In the genomic region with DNA sequence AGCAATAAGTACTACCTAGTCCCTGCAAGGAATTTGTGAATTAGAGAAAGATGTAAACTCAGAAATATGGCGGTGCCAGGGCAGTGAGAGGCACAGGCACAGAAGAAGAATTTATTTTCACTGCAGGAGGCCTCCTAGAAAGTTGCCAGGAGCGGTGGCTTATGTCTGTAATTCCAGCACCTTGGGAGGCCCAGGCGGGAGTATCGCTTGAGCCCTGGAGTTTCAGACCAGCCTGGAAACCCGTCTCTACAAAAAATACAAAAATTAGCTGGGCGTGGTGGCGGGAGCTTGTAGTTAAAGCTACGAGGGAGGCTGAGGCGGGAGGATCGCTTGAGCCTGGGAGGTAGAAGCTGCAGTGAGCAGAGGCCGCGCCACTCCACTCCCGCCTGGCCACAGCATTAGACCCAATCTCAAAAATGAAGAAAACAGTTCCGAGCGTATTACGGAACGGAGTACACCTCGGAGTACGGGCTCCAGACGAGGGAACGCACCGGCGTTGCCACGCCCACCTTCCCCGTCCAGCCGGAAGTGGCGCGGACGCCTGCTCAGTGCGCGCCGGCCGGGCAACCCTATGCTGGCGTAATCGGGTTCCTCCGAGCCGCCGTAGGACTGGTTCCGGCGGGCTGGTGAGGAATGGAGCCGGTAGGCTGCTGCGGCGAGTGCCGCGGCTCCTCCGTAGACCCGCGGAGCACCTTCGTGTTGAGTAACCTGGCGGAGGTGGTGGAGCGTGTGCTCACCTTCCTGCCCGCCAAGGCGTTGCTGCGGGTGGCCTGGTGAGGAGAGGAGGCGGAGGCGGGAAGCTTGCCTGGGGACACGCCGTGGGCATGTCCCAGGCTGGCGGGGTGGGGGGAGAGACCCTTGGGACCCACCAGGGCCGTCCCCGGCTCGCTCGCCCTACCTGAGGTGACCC, we compare ENCODE assay signal across 8 cellular contexts. TPM values are rescaled to one million over a fixed set of nuclear protein-coding genes. Genes with fewer than 3 reads are reported as not detected.
A peak's percentile ranks its signal among the peaks of the same experiment; 100 is the strongest.
DNase-seq lines count a peak whose midpoint lies in the region; ATAC-seq and TF ChIP-seq lines count a peak whose summit lies in the region.

Gene FBXO22, plus strand, starts transcription at position 548 of the 910 bp plus-strand sequence. Its CDS starts 86 bp downstream, at position 634.

- H3K27me3 ChIP-seq in duodenal mucosa (ENCODE audit: control insufficient read depth in 1 of 2, insufficient read depth in 2 of 2, low read length in 2 of 2), result no peaks in the 10 kb centered on the region

- DNase-seq in CD14-positive monocyte (ENCODE audit: low spot score) (peak; percentile 89), NCI-H748 treated with DMSO at 0.1 percent for 48 hours (lab: John Stamatoyannopoulos, UW) (peak; percentile 55), lower leg skin (ENCODE audit: low spot score in 2 of 2) (peak; percentile 84 to 97)
- DNase-seq in activated CD4-positive, alpha-beta memory T cell treated with anti-CD3 and anti-CD28 coated beads, Interleukin-2, amount 10 ng/mL, durations not matched to agents 7 days and 5 days, result peak; percentile 93
- peak; percentile 84 to 89 for DNase-seq in stimulated activated CD4-positive, alpha-beta T cell treated with anti-CD3 and anti-CD28 coated beads, Interleukin-4, amount 100 ng/mL, for 4 hours

- CTCF ChIA-PET in activated CD4-positive, alpha-beta memory T cell treated with anti-CD3 and anti-CD28 coated beads, Interleukin-2, amount 10 ng/mL, durations not matched to agents 7 days and 5 days (lab: Charles Lee), result interaction anchor here (0.7 to 1.9 kb wide), 5 partner anchors 9 to 94 kb away, joined by 3 to 6 read pairs (median 3); no protein-coding TSS in a partner anchor

- H3K27me3 Mint-ChIP-seq in CD14-positive monocyte (ENCODE audit: low read depth in 3 of 3), result peaks cover 0 to 3% (median 2%) of the 10 kb centered on the region in 3 donors
- no peaks in the 10 kb centered on the region for H3K27me3 Mint-ChIP-seq in activated CD4-positive, alpha-beta memory T cell treated with anti-CD3 and anti-CD28 coated beads, Interleukin-2, amount 10 ng/mL, durations not matched to agents 7 days and 5 days

- peak within 1 kb of the TSS; percentile 97 to 100 for H3K4me3 Mint-ChIP-seq in CD14-positive monocyte
- peak within 1 kb of the TSS; percentile 97 for H3K4me3 Mint-ChIP-seq in activated CD4-positive, alpha-beta memory T cell treated with anti-CD3 and anti-CD28 coated beads, Interleukin-2, amount 10 ng/mL, durations not matched to agents 7 days and 5 days

- H3K36me3 ChIP-seq in duodenal mucosa (ENCODE audit: control insufficient read depth in 1 of 2, insufficient read depth in 2 of 2, low read length in 2 of 2), result peaks cover 0 to 4% of the 10 kb centered on the region in 2 donors

- peak within 1 kb of the TSS; percentile 91 to 93 for H3K9ac ChIP-seq in duodenal mucosa (ENCODE audit: low read depth in 1 of 2, low read length in 2 of 2)

- peaks cover 0 to 2% (median 0%) of the 10 kb centered on the region in 7 donors for H3K9me3 Mint-ChIP-seq in CD14-positive monocyte
- H3K9me3 Mint-ChIP-seq in activated CD4-positive, alpha-beta memory T cell treated with anti-CD3 and anti-CD28 coated beads, Interleukin-2, amount 10 ng/mL, durations not matched to agents 7 days and 5 days, result no peaks in the 10 kb centered on the region

- H3K36me3 Mint-ChIP-seq in CD14-positive monocyte, result peaks cover 10 to 21% of the 10 kb centered on the region in 2 donors
- peaks cover 23% of the 10 kb centered on the region for H3K36me3 Mint-ChIP-seq in activated CD4-positive, alpha-beta memory T cell treated with anti-CD3 and anti-CD28 coated beads, Interleukin-2, amount 10 ng/mL, durations not matched to agents 7 days and 5 days (ENCODE audit: low read depth)

- H3K27ac Mint-ChIP-seq in CD14-positive monocyte, result peak within 1 kb of the TSS; percentile 86 to 97 (median 96)
- H3K27ac Mint-ChIP-seq in activated CD4-positive, alpha-beta memory T cell treated with anti-CD3 and anti-CD28 coated beads, Interleukin-2, amount 10 ng/mL, durations not matched to agents 7 days and 5 days, result peak within 1 kb of the TSS; percentile 92

- peaks cover 24% of the 10 kb centered on the region for H3K4me1 Mint-ChIP-seq in CD14-positive monocyte
- peaks cover 41% of the 10 kb centered on the region for H3K4me1 Mint-ChIP-seq in activated CD4-positive, alpha-beta memory T cell treated with anti-CD3 and anti-CD28 coated beads, Interleukin-2, amount 10 ng/mL, durations not matched to agents 7 days and 5 days

- peak within 1 kb of the TSS; percentile 81 for H3K27ac ChIP-seq in duodenal mucosa (ENCODE audit: low read depth, low read length)

- POLR2A ChIA-PET in activated CD4-positive, alpha-beta memory T cell treated with anti-CD3 and anti-CD28 coated beads, Interleukin-2, amount 10 ng/mL, durations not matched to agents 7 days and 5 days (lab: Charles Lee), result interaction anchor here (1.0 to 2.3 kb wide), 11 partner anchors 8 to 263 kb away, joined by 3 to 21 read pairs (median 4); partner anchors contain the start of genes IMP3 and UBE2Q2

- intact Hi-C loops in CD14-positive monocyte (cut with micrococcal nuclease), result loop anchor here in 1 of 2 donors (5.0 kb wide), 1 partner anchor 61 kb away; the partner anchor contains the start of gene UBE2Q2
- intact Hi-C loops in lower leg skin (cut with DNase I; ENCODE audit: low total_unique reads), result no loop called here

- 4 to 5% methylated on average over 23 to 45 of the region's 63 CpGs for WGBS in lower leg skin, 2 donors

- peak within 1 kb of the TSS; percentile 86 to 96 for H3K4me3 ChIP-seq in duodenal mucosa (ENCODE audit: low read depth in 1 of 2, low read length in 2 of 2)
- peak within 1 kb of the TSS; percentile 79 for H3K4me3 ChIP-seq in lower leg skin (ENCODE audit: low read depth, poor library complexity, severe bottlenecking)

- peaks cover 13 to 16% of the 10 kb centered on the region in 2 donors for H3K4me1 ChIP-seq in duodenal mucosa (ENCODE audit: control insufficient read depth in 1 of 2, insufficient read depth in 2 of 2, low read length in 2 of 2)

- TF ChIP-seq CTCF in CD14-positive monocyte (IDR thresholded peaks at IDR 0.05), result no peak
- TF ChIP-seq CTCF in lower leg skin (IDR thresholded peaks at IDR 0.05), result no peak

- peak in 1 of 2 donors; percentile 8 for TF ChIP-seq POLR2A in lower leg skin (IDR thresholded peaks at IDR 0.05)

- ATAC-seq in GM19372 (IDR thresholded peaks at IDR 0.05; ENCODE audit: low read depth, unreplicated experiment), result peak; percentile 95
- ATAC-seq in HG03521 (IDR thresholded peaks at IDR 0.05; ENCODE audit: unreplicated experiment), result peak; percentile 89

- H3K9me3 ChIP-seq in duodenal mucosa (ENCODE audit: control insufficient read depth in 1 of 2, low read length in 2 of 2), result no peaks in the 10 kb centered on the region

RNA-seq across cellular contexts. Expression of gene FBXO22, which starts in this region (rescaled TPM):
- polyA plus RNA-seq in CD14-positive monocyte, result 10 to 100 TPM; 12.3 to 12.8 TPM
- 10 to 100 TPM; 32.5 to 33.1 TPM for total RNA-seq in activated CD4-positive, alpha-beta memory T cell treated with anti-CD3 and anti-CD28 coated beads, Interleukin-2, amount 10 ng/mL, durations not matched to agents 7 days and 5 days
- total RNA-seq in lower leg skin, result 10 to 100 TPM; 17.4 to 25.3 (median 21.6) TPM

Comparison
In these comparisons a context has a peak if more than half of its experiments do, and no peak if none do; other contexts are left out.
1. Peak in every context shown above with its lines: DNase-seq, ATAC-seq, H3K4me3 ChIP-seq and H3K27ac ChIP-seq.